In the genomic region with DNA sequence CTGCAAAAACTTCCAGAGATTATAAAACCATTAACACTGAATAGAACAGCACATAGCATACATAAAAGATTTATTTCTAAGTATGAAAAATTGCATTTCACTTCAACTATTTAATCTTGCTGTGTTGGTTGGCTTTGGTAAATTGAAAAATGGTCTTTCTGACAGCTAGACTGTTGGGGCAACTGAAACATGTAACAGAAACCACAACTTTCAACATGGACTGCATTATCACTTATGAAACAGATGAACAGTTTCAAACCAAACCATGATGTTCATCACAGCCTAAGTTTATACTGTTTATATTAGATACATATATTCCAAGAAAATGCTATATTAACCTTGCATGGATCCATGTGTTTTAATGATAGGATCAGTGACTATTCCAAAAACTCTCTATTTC, we compare ENCODE assay signal across 27 cellular contexts.
DNase-seq lines count a peak whose midpoint lies in the region; ATAC-seq lines count a peak whose summit lies in the region.
"Had no signal": no experiment of that assay in that cellular context is flagged by ENCODE, and none has a peak within 500 bp of the region (broad histone marks: within the 10 kb centered on the region; RNA-seq: fewer than 3 reads in every experiment).

No MANE protein-coding gene starts in this region.

- peak; percentile 73 for ATAC-seq in GM19463 (IDR thresholded peaks at IDR 0.05; ENCODE audit: unreplicated experiment)
- ATAC-seq: foreskin keratinocyte; left lung; naive thymus-derived CD8-positive, alpha-beta T cell had no signal

- H3K27ac ChIP-seq in caudate nucleus (ENCODE audit: low read depth, low read length): no peak overlapping the region
- H3K27ac ChIP-seq: dorsolateral prefrontal cortex, foreskin keratinocyte, hepatocyte, left lung, testis had no signal

- DNase-seq in LHCN-M2 (ENCODE audit: low read depth): peak; percentile 29
- peak; percentile 94 for DNase-seq in OCI-M1 (lab: John Stamatoyannopoulos, UW)
- DNase-seq in fibroblast of peridontal ligament (ENCODE audit: extremely low read depth): peak; percentile 15
- DNase-seq in NCI-H2107 treated with DMSO at 0.1 percent for 48 hours (lab: John Stamatoyannopoulos, UW; ENCODE audit: unreplicated experiment): no peak
- no peak for DNase-seq in caudate nucleus (lab: John Stamatoyannopoulos, UW)
- no peak for DNase-seq in activated T-cell treated with anti-CD3 and anti-CD28 coated beads, Interleukin-2, amount 50 U/mL, for 1 hour
- no peak for DNase-seq in foreskin melanocyte
- DNase-seq: activated CD4-positive, alpha-beta T cell treated with anti-CD3 and anti-CD28 coated beads for 4 hours; activated naive CD4-positive, alpha-beta T cell treated with anti-CD3 and anti-CD28 coated beads for 36 hours; activated T-cell treated with anti-CD3 and anti-CD28 coated beads, Interleukin-2, amount 50 U/mL, for 48 hours; amygdala; CD4-positive, CD25-positive, alpha-beta regulatory T cell; central memory CD4-positive, alpha-beta T cell; dorsolateral prefrontal cortex; foreskin keratinocyte; GDM1; immature natural killer cell; left lung; naive thymus-derived CD8-positive, alpha-beta T cell; NCI-H1092 treated with DMSO at 0.1 percent for 48 hours; NCI-H2081; NCI-H510A treated with DMSO at 0.1 percent for 48 hours; stimulated activated CD4-positive, alpha-beta T cell treated with anti-CD3 and anti-CD28 coated beads, Interleukin-4, amount 100 ng/mL, for 1 hour; stimulated activated naive CD4-positive, alpha-beta T cell; testis had no signal

Comparison
In these comparisons a context has a peak if more than half of its experiments do, and no peak if none do; other contexts are left out.
1. DNase-seq: peak in LHCN-M2 (single experiment), OCI-M1 (single experiment) and fibroblast of peridontal ligament (single experiment); none in NCI-H2107 treated with DMSO at 0.1 percent for 48 hours (single experiment), caudate nucleus (0 of 61), activated T-cell treated with anti-CD3 and anti-CD28 coated beads, Interleukin-2, amount 50 U/mL, for 1 hour (single experiment) and foreskin melanocyte (single experiment).